In genomic region chr11:9004310-9004945, GRCh38 we compare ENCODE assay signal across 8 cellular contexts. TPM values are rescaled to one million over a fixed set of nuclear protein-coding genes. Genes with fewer than 3 reads are reported as not detected.
DNase-seq lines count a peak whose midpoint lies in the region; TF ChIP-seq lines count a peak whose summit lies in the region.

No MANE protein-coding gene starts in this region.

- H3K27me3 Mint-ChIP-seq in IgD-negative memory B cell: peaks cover 36% of the 10 kb centered on the region

- peak overlapping the region in 3 of 4 donors; percentile 44 to 72 (median 64) for H3K4me3 Mint-ChIP-seq in IgD-negative memory B cell

- peak overlapping the region in 1 of 3 donors; percentile 53 for H3K27ac Mint-ChIP-seq in IgD-negative memory B cell

- TF ChIP-seq CTCF in AG09309 (IDR thresholded peaks at IDR 0.05; ENCODE audit: control insufficient read depth, insufficient read depth, low read depth, low read length, missing control alignments) (no peak), right atrium auricular region (IDR thresholded peaks at IDR 0.05) (no peak)

- H3K4me2 ChIP-seq in skeletal muscle satellite cell (ENCODE audit: low read length): peak overlapping the region; percentile 91

- peak overlapping the region; percentile 62 for H3K9ac ChIP-seq in skeletal muscle satellite cell (ENCODE audit: low read depth, low read length)

- no peaks in the 10 kb centered on the region for H3K9me3 Mint-ChIP-seq in IgD-negative memory B cell

- no peaks in the 10 kb centered on the region for H3K27me3 ChIP-seq in right atrium auricular region
- H3K27me3 ChIP-seq in skeletal muscle satellite cell (ENCODE audit: control insufficient read depth, insufficient read depth, low read length): peaks cover 47% of the 10 kb centered on the region

- H3K27ac ChIP-seq in right atrium auricular region: no peak overlapping the region

- DNase-seq in AG09309 (ENCODE audit: low read depth) (no peak), right atrium auricular region (ENCODE audit: low spot score) (no peak), GM03348 (ENCODE audit: low spot score) (no peak), amniotic stem cell (lab: John Stamatoyannopoulos, UW) (no peak), NOMO-1 (lab: John Stamatoyannopoulos, UW; ENCODE audit: unreplicated experiment in 2 of 2) (no peak)
- DNase-seq in activated effector memory CD4-positive, alpha-beta T cell treated with Interleukin-2 at 50 U/mL for 16 hours: peak; percentile 9

- peaks cover 3 to 9% (median 4%) of the 10 kb centered on the region in 3 donors for H3K4me1 Mint-ChIP-seq in IgD-negative memory B cell

- H3K36me3 ChIP-seq in right atrium auricular region (no peaks in the 10 kb centered on the region), skeletal muscle satellite cell (ENCODE audit: insufficient read depth, low read length) (no peaks in the 10 kb centered on the region)

- H3K36me3 Mint-ChIP-seq in IgD-negative memory B cell: no peaks in the 10 kb centered on the region

- H3K4me3 ChIP-seq in AG09309 (ENCODE audit: control insufficient read depth, low read depth, low read length) (peak overlapping the region; percentile 44), right atrium auricular region (peak overlapping the region; percentile 37 to 56), skeletal muscle satellite cell (ENCODE audit: low read length) (peak overlapping the region; percentile 70)

- H3K4me1 ChIP-seq in right atrium auricular region (peaks cover 0 to 18% of the 10 kb centered on the region in 2 donors), skeletal muscle satellite cell (ENCODE audit: control insufficient read depth, insufficient read depth, low read length) (peaks cover 26% of the 10 kb centered on the region)

- H3K9me3 ChIP-seq in right atrium auricular region (no peaks in the 10 kb centered on the region), skeletal muscle satellite cell (replicated peaks; ENCODE audit: low read length) (no peaks in the 10 kb centered on the region)

RNA-seq across cellular contexts. Expression of gene NRIP3, which starts 0.6 kb away (rescaled TPM):
- polyA plus RNA-seq in IgD-negative memory B cell: not detected
- 1 to 10 TPM; 1.4 to 2.0 TPM for total RNA-seq in right atrium auricular region
- total RNA-seq in skeletal muscle satellite cell (2012; rRNA removed): 13.2 and 20.3 TPM in 2 replicates

RNA-seq across cellular contexts. Expression of gene TMEM9B, which starts 40.2 kb away (rescaled TPM):
- 104 TPM for polyA plus RNA-seq in IgD-negative memory B cell
- total RNA-seq in right atrium auricular region: 10 to 100 TPM; 39.5 to 50.8 TPM
- total RNA-seq in skeletal muscle satellite cell (2012; rRNA removed): 29.4 and 38.0 TPM in 2 replicates
